Comparison of ENCODE assay signal across 28 cellular contexts in the genomic region with DNA sequence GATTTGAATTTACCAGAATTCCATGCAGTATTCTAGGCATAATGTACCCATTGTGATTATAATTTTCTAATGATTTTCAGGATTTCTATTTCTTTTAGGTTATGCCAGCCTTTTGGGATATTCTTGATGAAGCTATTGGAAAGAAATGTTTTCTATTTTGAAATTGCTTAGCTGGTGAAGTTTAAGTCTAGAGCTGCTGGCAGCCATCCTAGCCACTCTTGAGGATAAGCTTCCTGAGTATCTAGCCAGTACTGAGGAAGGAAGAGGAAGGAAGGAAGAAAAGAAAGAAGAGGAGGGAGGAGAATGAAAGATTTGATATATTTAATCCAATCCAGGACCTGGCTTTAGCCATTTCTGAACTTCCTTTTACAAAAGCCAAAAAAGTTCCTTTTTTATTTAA.
"Had no signal": no experiment of that assay in that cellular context is flagged by ENCODE, and none has a peak within 500 bp of the region (broad histone marks: within the 10 kb centered on the region; RNA-seq: fewer than 3 reads in every experiment).

No MANE protein-coding gene starts in this region.

- DNase-seq: activated CD4-positive, alpha-beta T cell treated with anti-CD3 and anti-CD28 coated beads, Interleukin-2, amount 10 ng/mL, durations not matched to agents 24 days and 14 days; activated CD4-positive, alpha-beta T cell treated with anti-CD3 and anti-CD28 coated beads, Interleukin-2, amount 50 U/mL, for 48 hours; activated CD4-positive, CD25-positive, alpha-beta regulatory T cell treated with anti-CD3 and anti-CD28 coated beads, Interleukin-2, amount 50 U/mL, for 72 hours; activated CD8-positive, alpha-beta memory T cell treated with anti-CD3 and anti-CD28 coated beads for 24 hours; activated effector memory CD4-positive, alpha-beta T cell treated with anti-CD3 and anti-CD28 coated beads, Interleukin-2, amount 50 U/mL, for 16 hours; activated naive CD4-positive, alpha-beta T cell treated with Interleukin-2 at 50 U/mL for 16 hours; activated naive CD8-positive, alpha-beta T cell treated with anti-CD3 and anti-CD28 coated beads, Interleukin-2, amount 50 U/mL, for 24 hours; activated T-cell treated with anti-CD3 and anti-CD28 coated beads, Interleukin-2, amount 50 U/mL, for 4 hours; amygdala; KG1; NCI-H1048; NCI-H1417; NCI-H2029; NCI-H2107; NCI-H2171 treated with DMSO at 0.1 percent for 48 hours; NCI-H226; NCI-H526; NCI-H774; Peyer's patch; SHP77 treated with DMSO at 0.1 percent for 48 hours; T-helper 17 cell; T-helper 9 cell had no signal

- H3K4me1 ChIP-seq: Peyer's patch had no signal

- H3K4me3 ChIP-seq: Peyer's patch had no signal

- H3K27ac Mint-ChIP-seq: activated CD4-positive, alpha-beta T cell treated with anti-CD3 and anti-CD28 coated beads, Interleukin-2, amount 10 ng/mL, durations not matched to agents 24 days and 14 days; activated naive CD4-positive, alpha-beta T cell treated with anti-CD3 and anti-CD28 coated beads, Interleukin-2, amount 50 U/mL, for 72 hours; activated naive CD8-positive, alpha-beta T cell treated with anti-CD3 and anti-CD28 coated beads, Interleukin-2, amount 50 U/mL, for 24 hours; brain; IgD-negative memory B cell; T-helper 17 cell; WTC11 had no signal

- H3K27ac ChIP-seq: Peyer's patch, RWPE1 had no signal

- H3K27me3 ChIP-seq: Peyer's patch had no signal

- H3K4me3 Mint-ChIP-seq: activated CD4-positive, alpha-beta T cell treated with anti-CD3 and anti-CD28 coated beads, Interleukin-2, amount 10 ng/mL, durations not matched to agents 24 days and 14 days; activated naive CD8-positive, alpha-beta T cell treated with anti-CD3 and anti-CD28 coated beads, Interleukin-2, amount 50 U/mL, for 24 hours; activated T-cell treated with anti-CD3 and anti-CD28 coated beads, Interleukin-2, amount 50 U/mL, for 4 hours; brain; IgD-negative memory B cell; T-helper 17 cell; WTC11 had no signal

- H3K9me3 ChIP-seq: Peyer's patch had no signal

- H3K27me3 Mint-ChIP-seq: brain had no signal

- H3K36me3 Mint-ChIP-seq: activated naive CD4-positive, alpha-beta T cell treated with anti-CD3 and anti-CD28 coated beads, Interleukin-2, amount 50 U/mL, for 72 hours; brain; WTC11 had no signal

- H3K9me3 Mint-ChIP-seq: activated CD4-positive, alpha-beta T cell treated with anti-CD3 and anti-CD28 coated beads, Interleukin-2, amount 10 ng/mL, durations not matched to agents 24 days and 14 days; activated naive CD4-positive, alpha-beta T cell treated with anti-CD3 and anti-CD28 coated beads, Interleukin-2, amount 50 U/mL, for 72 hours; activated naive CD8-positive, alpha-beta T cell treated with anti-CD3 and anti-CD28 coated beads, Interleukin-2, amount 50 U/mL, for 24 hours; activated T-cell treated with anti-CD3 and anti-CD28 coated beads, Interleukin-2, amount 50 U/mL, for 4 hours; IgD-negative memory B cell; WTC11 had no signal

- ATAC-seq: activated naive CD4-positive, alpha-beta T cell treated with anti-CD3 and anti-CD28 coated beads, Interleukin-2, amount 50 U/mL, for 72 hours; activated naive CD8-positive, alpha-beta T cell treated with anti-CD3 and anti-CD28 coated beads, Interleukin-2, amount 50 U/mL, for 24 hours; activated T-cell treated with anti-CD3 and anti-CD28 coated beads, Interleukin-2, amount 50 U/mL, for 4 hours; T-helper 17 cell; WTC11 had no signal

- FAIRE-seq: astrocyte had no signal

- H3K36me3 ChIP-seq: Peyer's patch had no signal

- H3K4me1 Mint-ChIP-seq: activated CD4-positive, alpha-beta T cell treated with anti-CD3 and anti-CD28 coated beads, Interleukin-2, amount 10 ng/mL, durations not matched to agents 24 days and 14 days; activated naive CD8-positive, alpha-beta T cell treated with anti-CD3 and anti-CD28 coated beads, Interleukin-2, amount 50 U/mL, for 24 hours; IgD-negative memory B cell; T-helper 17 cell had no signal
